Comparison of ENCODE assay signal across 2 cellular contexts in the genomic region with DNA sequence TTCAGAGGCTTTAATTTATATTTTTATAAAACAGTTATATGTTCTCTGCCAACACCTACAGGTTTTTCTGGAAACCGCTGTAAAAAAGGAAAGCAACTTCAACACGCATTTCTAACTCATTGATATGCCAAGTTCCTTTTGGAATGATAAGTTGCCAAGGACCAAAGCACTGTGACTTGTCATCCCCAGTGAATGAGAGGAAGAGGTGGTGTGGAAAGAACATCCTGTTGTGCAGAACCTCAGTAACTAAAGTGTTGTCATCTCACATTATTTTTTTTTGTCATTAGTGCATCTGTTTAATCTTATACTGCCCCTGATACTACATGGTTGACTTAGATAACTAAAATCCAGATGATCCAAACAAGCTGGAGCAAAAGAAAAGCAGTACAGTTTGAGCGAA.
TF ChIP-seq lines count a peak whose summit lies in the region.

No MANE protein-coding gene starts in this region.

TF ChIP-seq in HepG2, 621 proteins besides CTCF, POLR2A, EP300 and RAD21:
- no peak for TF ChIP-seq U2AF2 (IDR thresholded peaks at IDR 0.05; ENCODE audit: low read depth, low read length)
- TF ChIP-seq RBM22 (optimal IDR thresholded peaks at IDR 0.05; ENCODE audit: low read length): no peak
- TF ChIP-seq SMAD9 (CRISPR knock-in tag; IDR thresholded peaks at IDR 0.05): no peak
- TF ChIP-seq NFE2L2 (IDR thresholded peaks at IDR 0.05; ENCODE audit: low read length): no peak
- TF ChIP-seq, protein P1, sequence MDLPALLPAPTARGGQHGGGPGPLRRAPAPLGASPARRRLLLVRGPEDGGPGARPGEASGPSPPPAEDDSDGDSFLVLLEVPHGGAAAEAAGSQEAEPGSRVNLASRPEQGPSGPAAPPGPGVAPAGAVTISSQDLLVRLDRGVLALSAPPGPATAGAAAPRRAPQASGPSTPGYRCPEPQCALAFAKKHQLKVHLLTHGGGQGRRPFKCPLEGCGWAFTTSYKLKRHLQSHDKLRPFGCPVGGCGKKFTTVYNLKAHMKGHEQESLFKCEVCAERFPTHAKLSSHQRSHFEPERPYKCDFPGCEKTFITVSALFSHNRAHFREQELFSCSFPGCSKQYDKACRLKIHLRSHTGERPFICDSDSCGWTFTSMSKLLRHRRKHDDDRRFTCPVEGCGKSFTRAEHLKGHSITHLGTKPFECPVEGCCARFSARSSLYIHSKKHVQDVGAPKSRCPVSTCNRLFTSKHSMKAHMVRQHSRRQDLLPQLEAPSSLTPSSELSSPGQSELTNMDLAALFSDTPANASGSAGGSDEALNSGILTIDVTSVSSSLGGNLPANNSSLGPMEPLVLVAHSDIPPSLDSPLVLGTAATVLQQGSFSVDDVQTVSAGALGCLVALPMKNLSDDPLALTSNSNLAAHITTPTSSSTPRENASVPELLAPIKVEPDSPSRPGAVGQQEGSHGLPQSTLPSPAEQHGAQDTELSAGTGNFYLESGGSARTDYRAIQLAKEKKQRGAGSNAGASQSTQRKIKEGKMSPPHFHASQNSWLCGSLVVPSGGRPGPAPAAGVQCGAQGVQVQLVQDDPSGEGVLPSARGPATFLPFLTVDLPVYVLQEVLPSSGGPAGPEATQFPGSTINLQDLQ (CRISPR knock-in tag; IDR thresholded peaks at IDR 0.05): no peak
- TF ChIP-seq ARNT2 (CRISPR knock-in tag; IDR thresholded peaks at IDR 0.05; ENCODE audit: low read depth): no peak
- TF ChIP-seq SAFB2 (CRISPR knock-in tag; IDR thresholded peaks at IDR 0.05; ENCODE audit: borderline replicate concordance, low read depth): no peak
- TF ChIP-seq ZNF530 (CRISPR knock-in tag; IDR thresholded peaks at IDR 0.05; ENCODE audit: low read depth): no peak
- no peak for TF ChIP-seq ZFY (CRISPR knock-in tag; IDR thresholded peaks at IDR 0.05)
- TF ChIP-seq SETDB1 (CRISPR knock-in tag; IDR thresholded peaks at IDR 0.05; ENCODE audit: borderline replicate concordance): no peak
- TF ChIP-seq RARA (CRISPR knock-in tag; IDR thresholded peaks at IDR 0.05): no peak
- TF ChIP-seq TP53 (CRISPR knock-in tag; conservative IDR thresholded peaks at IDR 0.05): no peak
- TF ChIP-seq, protein P2, sequence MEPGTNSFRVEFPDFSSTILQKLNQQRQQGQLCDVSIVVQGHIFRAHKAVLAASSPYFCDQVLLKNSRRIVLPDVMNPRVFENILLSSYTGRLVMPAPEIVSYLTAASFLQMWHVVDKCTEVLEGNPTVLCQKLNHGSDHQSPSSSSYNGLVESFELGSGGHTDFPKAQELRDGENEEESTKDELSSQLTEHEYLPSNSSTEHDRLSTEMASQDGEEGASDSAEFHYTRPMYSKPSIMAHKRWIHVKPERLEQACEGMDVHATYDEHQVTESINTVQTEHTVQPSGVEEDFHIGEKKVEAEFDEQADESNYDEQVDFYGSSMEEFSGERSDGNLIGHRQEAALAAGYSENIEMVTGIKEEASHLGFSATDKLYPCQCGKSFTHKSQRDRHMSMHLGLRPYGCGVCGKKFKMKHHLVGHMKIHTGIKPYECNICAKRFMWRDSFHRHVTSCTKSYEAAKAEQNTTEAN (CRISPR knock-in tag; conservative IDR thresholded peaks at IDR 0.05): no peak
- TF ChIP-seq, protein P3, sequence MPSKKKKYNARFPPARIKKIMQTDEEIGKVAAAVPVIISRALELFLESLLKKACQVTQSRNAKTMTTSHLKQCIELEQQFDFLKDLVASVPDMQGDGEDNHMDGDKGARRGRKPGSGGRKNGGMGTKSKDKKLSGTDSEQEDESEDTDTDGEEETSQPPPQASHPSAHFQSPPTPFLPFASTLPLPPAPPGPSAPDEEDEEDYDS (CRISPR knock-in tag; IDR thresholded peaks at IDR 0.05): no peak
- TF ChIP-seq, protein P4, sequence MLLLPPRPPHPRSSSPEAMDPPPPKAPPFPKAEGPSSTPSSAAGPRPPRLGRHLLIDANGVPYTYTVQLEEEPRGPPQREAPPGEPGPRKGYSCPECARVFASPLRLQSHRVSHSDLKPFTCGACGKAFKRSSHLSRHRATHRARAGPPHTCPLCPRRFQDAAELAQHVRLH (CRISPR knock-in tag; IDR thresholded peaks at IDR 0.05; ENCODE audit: borderline replicate concordance, low read depth): no peak
- no peak for TF ChIP-seq CHD4 (IDR thresholded peaks at IDR 0.05; ENCODE audit: borderline replicate concordance, low read length)
- TF ChIP-seq TMF1 (CRISPR knock-in tag; IDR thresholded peaks at IDR 0.05; ENCODE audit: low read depth): no peak
- TF ChIP-seq, protein P5, sequence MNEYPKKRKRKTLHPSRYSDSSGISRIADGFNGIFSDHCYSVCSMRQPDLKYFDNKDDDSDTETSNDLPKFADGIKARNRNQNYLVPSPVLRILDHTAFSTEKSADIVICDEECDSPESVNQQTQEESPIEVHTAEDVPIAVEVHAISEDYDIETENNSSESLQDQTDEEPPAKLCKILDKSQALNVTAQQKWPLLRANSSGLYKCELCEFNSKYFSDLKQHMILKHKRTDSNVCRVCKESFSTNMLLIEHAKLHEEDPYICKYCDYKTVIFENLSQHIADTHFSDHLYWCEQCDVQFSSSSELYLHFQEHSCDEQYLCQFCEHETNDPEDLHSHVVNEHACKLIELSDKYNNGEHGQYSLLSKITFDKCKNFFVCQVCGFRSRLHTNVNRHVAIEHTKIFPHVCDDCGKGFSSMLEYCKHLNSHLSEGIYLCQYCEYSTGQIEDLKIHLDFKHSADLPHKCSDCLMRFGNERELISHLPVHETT (CRISPR knock-in tag; conservative IDR thresholded peaks at IDR 0.05): no peak
- TF ChIP-seq SYNCRIP (IDR thresholded peaks at IDR 0.05; ENCODE audit: insufficient read depth, low read depth, low read length): no peak
TF ChIP-seq in HepG2: peak in this region for 0.

TF ChIP-seq in endothelial cell of umbilical vein, 7 proteins besides CTCF, POLR2A, EP300 and RAD21:
- no peak for TF ChIP-seq EZH2 (IDR thresholded peaks at IDR 0.05; ENCODE audit: borderline replicate concordance, low read depth, low read length, severe bottlenecking)
- TF ChIP-seq MYC (IDR thresholded peaks at IDR 0.05; ENCODE audit: low read depth, low read length): no peak
- no peak for TF ChIP-seq JUN (IDR thresholded peaks at IDR 0.05; ENCODE audit: borderline replicate concordance, insufficient read depth, insufficient read length, low read depth)
- no peak for TF ChIP-seq GATA2 (IDR thresholded peaks at IDR 0.05; ENCODE audit: insufficient read depth, insufficient read length, low read depth, low read length)
- TF ChIP-seq, protein P6, sequence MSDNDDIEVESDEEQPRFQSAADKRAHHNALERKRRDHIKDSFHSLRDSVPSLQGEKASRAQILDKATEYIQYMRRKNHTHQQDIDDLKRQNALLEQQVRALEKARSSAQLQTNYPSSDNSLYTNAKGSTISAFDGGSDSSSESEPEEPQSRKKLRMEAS (IDR thresholded peaks at IDR 0.05; ENCODE audit: insufficient read depth, insufficient read length): no peak
- TF ChIP-seq FOS (IDR thresholded peaks at IDR 0.05; ENCODE audit: borderline replicate concordance, insufficient read depth, low read length): no peak
- TF ChIP-seq POLR2AphosphoS5 (IDR thresholded peaks at IDR 0.05; ENCODE audit: insufficient read depth, low read depth, low read length): no peak
TF ChIP-seq in endothelial cell of umbilical vein: peak in this region for 0.
